In genomic region chr11:126185200-126186030, GRCh38 we compare ENCODE assay signal across 1 cellular context.
TF ChIP-seq lines count a peak whose summit lies in the region.

No MANE protein-coding gene starts in this region.

TF ChIP-seq in HepG2, 621 proteins besides CTCF, POLR2A, EP300 and RAD21 (continued from another document and continues in another):
- peak; percentile 65 for TF ChIP-seq PATZ1 (CRISPR knock-in tag; IDR thresholded peaks at IDR 0.05)
- no peak for TF ChIP-seq ZKSCAN1 (IDR thresholded peaks at IDR 0.05; ENCODE audit: low read length)
- TF ChIP-seq GABPA (IDR thresholded peaks at IDR 0.05; ENCODE audit: low read depth, low read length): no peak
- TF ChIP-seq GABPA (CRISPR knock-in tag; IDR thresholded peaks at IDR 0.05; ENCODE audit: low read depth): no peak
- TF ChIP-seq ARHGAP35 (CRISPR knock-in tag; IDR thresholded peaks at IDR 0.05; ENCODE audit: borderline replicate concordance): no peak
- TF ChIP-seq ZNF468 (CRISPR knock-in tag; IDR thresholded peaks at IDR 0.05): no peak
- TF ChIP-seq HIC2 (CRISPR knock-in tag; IDR thresholded peaks at IDR 0.05; ENCODE audit: low read depth): no peak
- TF ChIP-seq ELF4 (CRISPR knock-in tag; IDR thresholded peaks at IDR 0.05; ENCODE audit: borderline replicate concordance): no peak
- TF ChIP-seq ZNF33A (CRISPR knock-in tag; IDR thresholded peaks at IDR 0.05; ENCODE audit: borderline replicate concordance): no peak
- TF ChIP-seq ZNF605 (CRISPR knock-in tag; IDR thresholded peaks at IDR 0.05): no peak
- TF ChIP-seq ZNF674 (CRISPR knock-in tag; IDR thresholded peaks at IDR 0.05; ENCODE audit: low read depth): no peak
- no peak for TF ChIP-seq ZNF615 (CRISPR knock-in tag; IDR thresholded peaks at IDR 0.05; ENCODE audit: borderline replicate concordance)
- no peak for TF ChIP-seq ZBTB40 (IDR thresholded peaks at IDR 0.05)
- TF ChIP-seq ZBTB40 (CRISPR knock-in tag; IDR thresholded peaks at IDR 0.05): no peak
- TF ChIP-seq ATF7-NPFF (CRISPR knock-in tag; IDR thresholded peaks at IDR 0.05; ENCODE audit: low read depth): no peak; the same call in 1 of the 2 replicates
- TF ChIP-seq ZNF138 (CRISPR knock-in tag; IDR thresholded peaks at IDR 0.05; ENCODE audit: low read depth): no peak
- no peak for TF ChIP-seq LRRFIP1 (CRISPR knock-in tag; conservative IDR thresholded peaks at IDR 0.05)
- TF ChIP-seq ZNF276 (CRISPR knock-in tag; IDR thresholded peaks at IDR 0.05; ENCODE audit: low read depth): no peak; the same call in 1 of the 2 replicates
- TF ChIP-seq HNF1A (IDR thresholded peaks at IDR 0.05; ENCODE audit: low read depth): no peak
- no peak for TF ChIP-seq HNF1A (CRISPR knock-in tag; IDR thresholded peaks at IDR 0.05; ENCODE audit: borderline replicate concordance)
- no peak for TF ChIP-seq ZNF781 (CRISPR knock-in tag; IDR thresholded peaks at IDR 0.05; ENCODE audit: borderline replicate concordance, not compliant biosample characterization)
- peak; percentile 26; the same call in 1 of the 2 replicates for TF ChIP-seq TCF7 (IDR thresholded peaks at IDR 0.05; ENCODE audit: low read depth)
- TF ChIP-seq SOX6 (IDR thresholded peaks at IDR 0.05): no peak
- TF ChIP-seq SOX6 (CRISPR knock-in tag; IDR thresholded peaks at IDR 0.05): no peak
- no peak for TF ChIP-seq DDIT3 (CRISPR knock-in tag; IDR thresholded peaks at IDR 0.05)
- TF ChIP-seq ZFX (CRISPR knock-in tag; IDR thresholded peaks at IDR 0.05; ENCODE audit: low read depth): peak; percentile 42; the same call in 1 of the 2 replicates
- peak; percentile 56; the same call in 1 of the 2 replicates for TF ChIP-seq ZFY (CRISPR knock-in tag; IDR thresholded peaks at IDR 0.05)
- TF ChIP-seq RBM22 (optimal IDR thresholded peaks at IDR 0.05; ENCODE audit: low read length): no peak
- 0 out of 2 replicates have a peak, but pooled peaks have one; percentile 17 for TF ChIP-seq ISL2 (CRISPR knock-in tag; IDR thresholded peaks at IDR 0.05)
- no peak; the same call in 1 of the 2 replicates for TF ChIP-seq SP4 (CRISPR knock-in tag; IDR thresholded peaks at IDR 0.05)
- TF ChIP-seq ZNF317 (CRISPR knock-in tag; IDR thresholded peaks at IDR 0.05): no peak
- TF ChIP-seq HOXA3 (CRISPR knock-in tag; IDR thresholded peaks at IDR 0.05): no peak; the same call in 1 of the 2 replicates
- TF ChIP-seq ZNF335 (CRISPR knock-in tag; IDR thresholded peaks at IDR 0.05): no peak
- no peak for TF ChIP-seq ATF1 (CRISPR knock-in tag; IDR thresholded peaks at IDR 0.05)
